Comparison of ENCODE assay signal across 8 cellular contexts in the genomic region with DNA sequence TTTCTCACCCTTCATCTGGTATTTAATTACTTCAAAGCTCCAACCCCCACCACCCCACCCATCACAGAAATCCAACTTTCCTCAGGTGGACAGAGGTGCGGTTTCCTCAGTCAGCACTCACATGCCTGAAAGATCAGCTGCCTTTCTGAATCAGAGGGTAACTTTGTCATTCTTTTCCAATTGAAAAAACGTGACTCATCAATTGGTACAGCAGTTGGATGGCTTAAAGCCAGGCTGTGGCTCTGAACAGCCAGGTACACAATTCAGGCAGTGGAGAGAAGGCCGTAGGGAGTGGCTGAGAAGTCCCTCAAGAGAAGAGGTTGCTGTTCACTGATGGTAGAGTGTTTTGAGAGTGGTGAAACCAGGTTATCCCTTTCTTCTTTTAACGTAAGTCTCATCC.
DNase-seq lines count a peak whose midpoint lies in the region; ATAC-seq, FAIRE-seq and TF ChIP-seq lines count a peak whose summit lies in the region.
"Not testable (repeated sequence)": the region's sequence is repeated elsewhere in the genome, so short reads cannot be mapped to it uniquely, and the experiment has no call there.

No MANE protein-coding gene starts in this region.

- not testable (repeated sequence) for H3K27me3 ChIP-seq in breast epithelium; left lung; small intestine (ENCODE audit: control insufficient read depth in 2 of 2, insufficient read depth in 2 of 2, low read length in 2 of 2)

- H3K4me1 ChIP-seq in breast epithelium; small intestine (ENCODE audit: control insufficient read depth in 2 of 2, insufficient read depth in 1 of 2, low read depth in 1 of 2, low read length in 1 of 2): not testable (repeated sequence)
- H3K4me1 ChIP-seq in left lung, result peaks cover 0 to 25% of the 10 kb centered on the region in 2 donors

- ATAC-seq in left lung, result peak; percentile 80

- H3K27ac ChIP-seq in breast epithelium (peak overlapping the region; percentile 27 to 59), left lung (peak overlapping the region in 1 of 2 donors; percentile 57), small intestine (ENCODE audit: low read depth in 1 of 2, low read length in 1 of 2) (peak overlapping the region; percentile 20 to 49)

- not testable (repeated sequence) for H3K36me3 ChIP-seq in breast epithelium; left lung; small intestine (ENCODE audit: control insufficient read depth in 2 of 2, insufficient read depth in 2 of 2, low read length in 2 of 2)

- FAIRE-seq in small intestine (lab: Jason Lieb, UNC), result not testable (repeated sequence)

- TF ChIP-seq POLR2A in breast epithelium (IDR thresholded peaks at IDR 0.05), result not testable (repeated sequence)

- 14 to 64% (median 50%) methylated on average over 4 of the region's 4 CpGs for WGBS in small intestine, 3 donors

- intact Hi-C loops in breast epithelium (cut with DNase I; ENCODE audit: low total_unique reads); left lung (cut with DNase I): not testable (repeated sequence)

- peak; percentile 7 for DNase-seq in AG20443 (ENCODE audit: low spot score)
- DNase-seq in HCEC 1CT, result peak; percentile 43
- peak; percentile 5 for DNase-seq in NCI-H2107 (lab: John Stamatoyannopoulos, UW)
- peak; percentile 92 for DNase-seq in SW480 (ENCODE audit: low spot score)
- peak in 1 of 2 donors; percentile 34 for DNase-seq in breast epithelium (ENCODE audit: low spot score in 2 of 2)
- peak; percentile 66 for DNase-seq in fibroblast of mammary gland (ENCODE audit: low read depth)
- peak in 1 of 2 donors; percentile 56 for DNase-seq in left lung
- DNase-seq in small intestine, result peak; percentile 59

- not testable (repeated sequence) for H3K9me3 ChIP-seq in breast epithelium; left lung; small intestine (ENCODE audit: control insufficient read depth, low read depth)

- not testable (repeated sequence) for TF ChIP-seq CTCF in breast epithelium (IDR thresholded peaks at IDR 0.05); fibroblast of mammary gland (conservative IDR thresholded peaks at IDR 0.05; ENCODE audit: control insufficient read depth, insufficient read depth, low read depth, low read length); left lung (IDR thresholded peaks at IDR 0.05)

- not testable (repeated sequence) for H3K4me3 ChIP-seq in breast epithelium; fibroblast of mammary gland (ENCODE audit: control insufficient read depth, low read depth, low read length); left lung; small intestine (ENCODE audit: low read depth in 1 of 2, low read length in 2 of 2)
